In genomic region chr16:8673611-8674412, GRCh38 we compare ENCODE assay signal across 8 cellular contexts. TPM values are rescaled to one million over a fixed set of nuclear protein-coding genes. Genes with fewer than 3 reads are reported as not detected.
DNase-seq lines count a peak whose midpoint lies in the region; ATAC-seq, FAIRE-seq and TF ChIP-seq lines count a peak whose summit lies in the region.

No MANE protein-coding gene starts in this region.

- H3K4me3 ChIP-seq in stomach smooth muscle (ENCODE audit: low read length in 2 of 2) = peak overlapping the region; percentile 74 to 82

- FAIRE-seq in GM12892 (lab: Jason Lieb, UNC) = no peak

- intact Hi-C loops in activated T-helper 2 cell treated with anti-CD3 and anti-CD28 coated beads, Interferon-gamma antibody, Interleukin-2, Interleukin-4, amounts not matched to agents 10 μg/mL and 5 μg/mL and 100 μg/mL, durations not matched to agents 14 hours and 24 hours and 36 hours (cut with micrococcal nuclease) = loop anchor here (1.0 to 2.0 kb wide), 3 partner anchors 53 to 197 kb away; partner anchors contain the start of genes METTL22, PMM2 and TMEM186

- DNase-seq in activated naive CD4-positive, alpha-beta T cell treated with anti-CD3 and anti-CD28 coated beads, Interleukin-2, amount 10 ng/mL, durations not matched to agents 7 days and 5 days = no peak
- no peak for DNase-seq in activated naive CD4-positive, alpha-beta T cell (lab: John Stamatoyannopoulos, UW)
- DNase-seq in activated T-helper 2 cell treated with anti-CD3 and anti-CD28 coated beads, Interferon-gamma antibody, Interleukin-2, Interleukin-4, amounts not matched to agents 10 μg/mL and 5 μg/mL and 100 μg/mL, durations not matched to agents 14 hours and 24 hours and 36 hours (ENCODE audit: low spot score) = no peak
- DNase-seq in immature natural killer cell = no peak
- no peak for DNase-seq in GM12892 (ENCODE audit: insufficient read length)

- TF ChIP-seq POLR2A in GM12892 (IDR thresholded peaks at IDR 0.05; ENCODE audit: low read depth, low read length) = no peak

- H3K4me1 ChIP-seq in stomach smooth muscle (ENCODE audit: control insufficient read depth, insufficient read depth, low read length) = peaks cover 11% of the 10 kb centered on the region

- no peaks in the 10 kb centered on the region for H3K9me3 ChIP-seq in stomach smooth muscle (ENCODE audit: control insufficient read depth in 2 of 2, low read length in 2 of 2)

- peaks cover 20% of the 10 kb centered on the region for H3K4me1 Mint-ChIP-seq in activated naive CD4-positive, alpha-beta T cell treated with anti-CD3 and anti-CD28 coated beads, Interleukin-2, amount 10 ng/mL, durations not matched to agents 7 days and 5 days
- H3K4me1 Mint-ChIP-seq in activated T-helper 2 cell treated with anti-CD3 and anti-CD28 coated beads, Interferon-gamma antibody, Interleukin-2, Interleukin-4, amounts not matched to agents 10 μg/mL and 5 μg/mL and 100 μg/mL, durations not matched to agents 14 hours and 24 hours and 36 hours (ENCODE audit: low read depth) = peaks cover 36% of the 10 kb centered on the region
- H3K4me1 Mint-ChIP-seq in immature natural killer cell = peaks cover 16 to 21% of the 10 kb centered on the region in 2 donors

- no peak overlapping the region for H3K27ac ChIP-seq in stomach smooth muscle (ENCODE audit: low read length)

- no peaks in the 10 kb centered on the region for H3K36me3 Mint-ChIP-seq in activated naive CD4-positive, alpha-beta T cell treated with anti-CD3 and anti-CD28 coated beads, Interleukin-2, amount 10 ng/mL, durations not matched to agents 7 days and 5 days
- peaks cover 8% of the 10 kb centered on the region for H3K36me3 Mint-ChIP-seq in activated T-helper 2 cell treated with anti-CD3 and anti-CD28 coated beads, Interferon-gamma antibody, Interleukin-2, Interleukin-4, amounts not matched to agents 10 μg/mL and 5 μg/mL and 100 μg/mL, durations not matched to agents 14 hours and 24 hours and 36 hours (ENCODE audit: low read depth)
- H3K36me3 Mint-ChIP-seq in immature natural killer cell = peaks cover 0 to 5% (median 4%) of the 10 kb centered on the region in 3 donors

- peak; percentile 16 for ATAC-seq in HG03064 (IDR thresholded peaks at IDR 0.05; ENCODE audit: low read depth, unreplicated experiment)
- no peak for ATAC-seq in activated CD4-positive, CD25-positive, alpha-beta regulatory T cell treated with anti-CD3 and anti-CD28 coated beads, Interleukin-2, amount 50 U/mL, for 24 hours

- H3K9ac ChIP-seq in stomach smooth muscle (ENCODE audit: low read length in 2 of 2) = peak overlapping the region; percentile 25 to 42

- peak overlapping the region; percentile 85 for H3K4me3 Mint-ChIP-seq in activated naive CD4-positive, alpha-beta T cell treated with anti-CD3 and anti-CD28 coated beads, Interleukin-2, amount 10 ng/mL, durations not matched to agents 7 days and 5 days
- peak overlapping the region; percentile 68 for H3K4me3 Mint-ChIP-seq in activated T-helper 2 cell treated with anti-CD3 and anti-CD28 coated beads, Interferon-gamma antibody, Interleukin-2, Interleukin-4, amounts not matched to agents 10 μg/mL and 5 μg/mL and 100 μg/mL, durations not matched to agents 14 hours and 24 hours and 36 hours (ENCODE audit: low read depth)
- H3K4me3 Mint-ChIP-seq in immature natural killer cell = peak overlapping the region; percentile 79 to 92 (median 84)

- H3K9me3 Mint-ChIP-seq in activated naive CD4-positive, alpha-beta T cell treated with anti-CD3 and anti-CD28 coated beads, Interleukin-2, amount 10 ng/mL, durations not matched to agents 7 days and 5 days = no peaks in the 10 kb centered on the region
- no peaks in the 10 kb centered on the region for H3K9me3 Mint-ChIP-seq in activated T-helper 2 cell treated with anti-CD3 and anti-CD28 coated beads, Interferon-gamma antibody, Interleukin-2, Interleukin-4, amounts not matched to agents 10 μg/mL and 5 μg/mL and 100 μg/mL, durations not matched to agents 14 hours and 24 hours and 36 hours
- H3K9me3 Mint-ChIP-seq in immature natural killer cell = no peaks in the 10 kb centered on the region

- H3K27ac Mint-ChIP-seq in activated naive CD4-positive, alpha-beta T cell treated with anti-CD3 and anti-CD28 coated beads, Interleukin-2, amount 10 ng/mL, durations not matched to agents 7 days and 5 days = no peak overlapping the region
- H3K27ac Mint-ChIP-seq in activated T-helper 2 cell treated with anti-CD3 and anti-CD28 coated beads, Interferon-gamma antibody, Interleukin-2, Interleukin-4, amounts not matched to agents 10 μg/mL and 5 μg/mL and 100 μg/mL, durations not matched to agents 14 hours and 24 hours and 36 hours = no peak overlapping the region
- peak overlapping the region in 3 of 6 donors; percentile 45 to 82 (median 55) for H3K27ac Mint-ChIP-seq in immature natural killer cell

- no peaks in the 10 kb centered on the region for H3K27me3 ChIP-seq in stomach smooth muscle (ENCODE audit: control insufficient read depth in 1 of 2, insufficient read depth in 2 of 2, low read length in 2 of 2)

- CTCF ChIA-PET in activated naive CD4-positive, alpha-beta T cell treated with anti-CD3 and anti-CD28 coated beads, Interleukin-2, amount 10 ng/mL, durations not matched to agents 7 days and 5 days (lab: Charles Lee) = no interaction called here

- H3K36me3 ChIP-seq in stomach smooth muscle (ENCODE audit: control insufficient read depth in 2 of 2, insufficient read depth in 2 of 2, low read length in 2 of 2) = no peaks in the 10 kb centered on the region

- H3K27me3 Mint-ChIP-seq in activated naive CD4-positive, alpha-beta T cell treated with anti-CD3 and anti-CD28 coated beads, Interleukin-2, amount 10 ng/mL, durations not matched to agents 7 days and 5 days = peaks cover 37% of the 10 kb centered on the region
- no peaks in the 10 kb centered on the region for H3K27me3 Mint-ChIP-seq in activated T-helper 2 cell treated with anti-CD3 and anti-CD28 coated beads, Interferon-gamma antibody, Interleukin-2, Interleukin-4, amounts not matched to agents 10 μg/mL and 5 μg/mL and 100 μg/mL, durations not matched to agents 14 hours and 24 hours and 36 hours (ENCODE audit: low read depth)
- peaks cover 0 to 10% (median 6%) of the 10 kb centered on the region in 3 donors for H3K27me3 Mint-ChIP-seq in immature natural killer cell (ENCODE audit: low read depth in 3 of 3)

RNA-seq across cellular contexts. Expression of gene ABAT, which starts 0.6 kb away (rescaled TPM):
- 22.5 and 24.2 TPM in 2 replicates for total RNA-seq in activated T-helper 2 cell treated with anti-CD3 and anti-CD28 coated beads, Interferon-gamma antibody, Interleukin-2, Interleukin-4, amounts not matched to agents 10 μg/mL and 5 μg/mL and 100 μg/mL, durations not matched to agents 14 hours and 24 hours and 36 hours
- 1 to 10 TPM in 2 of 3 donors, not detected in 1; 1.9 to 5.4 TPM for polyA plus RNA-seq in immature natural killer cell
- polyA plus RNA-seq in GM12892 (2012; ENCODE audit: missing spikeins) = 3.3 TPM

RNA-seq across cellular contexts. Expression of gene METTL22, which starts 52.3 kb away (rescaled TPM):
- 34.9 and 39.0 TPM in 2 replicates for total RNA-seq in activated T-helper 2 cell treated with anti-CD3 and anti-CD28 coated beads, Interferon-gamma antibody, Interleukin-2, Interleukin-4, amounts not matched to agents 10 μg/mL and 5 μg/mL and 100 μg/mL, durations not matched to agents 14 hours and 24 hours and 36 hours
- polyA plus RNA-seq in immature natural killer cell = 1 to 10 TPM; 7.5 to 9.9 (median 9.4) TPM
- polyA plus RNA-seq in GM12892 (2012; ENCODE audit: missing spikeins) = 18.0 TPM
